In genomic region chr11:128487978-128488377, GRCh38 we compare ENCODE assay signal across 12 cellular contexts.
DNase-seq lines count a peak whose midpoint lies in the region; ATAC-seq, FAIRE-seq and TF ChIP-seq lines count a peak whose summit lies in the region.
"Had no signal": no experiment of that assay in that cellular context is flagged by ENCODE, and none has a peak within 500 bp of the region (broad histone marks: within the 10 kb centered on the region; RNA-seq: fewer than 3 reads in every experiment).

No MANE protein-coding gene starts in this region.

- H3F3A ChIP-seq in GM23248 (ENCODE audit: insufficient read depth), result peaks cover 78% of the 10 kb centered on the region

- H2BK12ac ChIP-seq in mesenchymal stem cell (ENCODE audit: low read length in 2 of 2), result no peak overlapping the region

- H2BK15ac ChIP-seq in mesenchymal stem cell (ENCODE audit: low read depth, poor library complexity, severe bottlenecking), result no peak overlapping the region

- no peak overlapping the region for H2BK120ac ChIP-seq in mesenchymal stem cell (ENCODE audit: low read depth, low read length)

- no peak overlapping the region for H3K4ac ChIP-seq in mesenchymal stem cell (ENCODE audit: low read depth in 1 of 2, low read length in 2 of 2)

- CTCF ChIA-PET in A549 (lab: Yijun Ruan, JAX), result interaction anchor here (1.0 kb wide), 1 partner anchor 199 kb away, joined by 3 read pairs; no protein-coding TSS in a partner anchor

- H3K4me3 ChIP-seq in A549 (no peak overlapping the region), GM23248 (peak overlapping the region; percentile 23), mesenchymal stem cell (ENCODE audit: insufficient read depth in 1 of 2, low read depth in 1 of 2, low read length in 2 of 2) (peak overlapping the region in 1 of 2 experiments; percentile 11), ovary (no peak overlapping the region)
- H3K4me3 ChIP-seq: adrenal gland, BLaER1 had no signal

- H2AFZ ChIP-seq in GM23248 (no peak overlapping the region), mesenchymal stem cell (ENCODE audit: low read depth, low read length) (no peak overlapping the region)
- H2AFZ ChIP-seq: parathyroid adenoma had no signal

- no peak for TF ChIP-seq RAD21 in A549 (conservative IDR thresholded peaks at IDR 0.05 in 1 of 2, IDR thresholded peaks at IDR 0.05 in 1 of 2)

- peak overlapping the region; percentile 44 for H3K4me3 Mint-ChIP-seq in activated naive CD8-positive, alpha-beta T cell treated with anti-CD3 and anti-CD28 coated beads for 36 hours
- H3K4me3 Mint-ChIP-seq in progenitor cell of endocrine pancreas (ENCODE audit: low read depth) (no peak overlapping the region), CD14-positive monocyte (no peak overlapping the region)

- no peaks in the 10 kb centered on the region for H3K9me3 Mint-ChIP-seq in activated naive CD8-positive, alpha-beta T cell treated with anti-CD3 and anti-CD28 coated beads for 36 hours
- no peaks in the 10 kb centered on the region for H3K9me3 Mint-ChIP-seq in progenitor cell of endocrine pancreas (ENCODE audit: low read depth)
- H3K9me3 Mint-ChIP-seq in CD14-positive monocyte, result peaks cover 0 to 2% (median 0%) of the 10 kb centered on the region in 7 donors

- ATAC-seq in A549, result no peak

- DNase-seq in A549 (ENCODE audit: low read depth in 1 of 2, low spot score in 1 of 2) (no peak), GM23248 (no peak), mesenchymal stem cell (no peak), ovary (no peak), progenitor cell of endocrine pancreas (ENCODE audit: low spot score, unreplicated experiment) (no peak), CD14-positive monocyte (ENCODE audit: low spot score) (no peak), kidney glomerular epithelial cell (lab: John Stamatoyannopoulos, UW) (no peak)
- DNase-seq in activated naive CD8-positive, alpha-beta T cell treated with anti-CD3 and anti-CD28 coated beads for 36 hours, result no peak
- DNase-seq: adrenal gland, NCI-H2227 treated with DMSO at 0.1 percent for 48 hours had no signal

- H3K27me3 Mint-ChIP-seq in activated naive CD8-positive, alpha-beta T cell treated with anti-CD3 and anti-CD28 coated beads for 36 hours, result no peaks in the 10 kb centered on the region
- H3K27me3 Mint-ChIP-seq in progenitor cell of endocrine pancreas (peaks cover 17% of the 10 kb centered on the region), CD14-positive monocyte (ENCODE audit: low read depth in 3 of 3) (peaks cover 0 to 4% (median 0%) of the 10 kb centered on the region in 3 donors)

- no peak overlapping the region for H2AK5ac ChIP-seq in mesenchymal stem cell (ENCODE audit: low read length, severe bottlenecking)

- POLR2A ChIA-PET in A549 (lab: Yijun Ruan, JAX), result no interaction called here

- TF ChIP-seq CTCF in A549 (IDR thresholded peaks at IDR 0.05) (no peak), ovary (IDR thresholded peaks at IDR 0.05) (no peak), progenitor cell of endocrine pancreas (IDR thresholded peaks at IDR 0.05; ENCODE audit: unreplicated experiment) (no peak), CD14-positive monocyte (IDR thresholded peaks at IDR 0.05) (no peak)

- intact Hi-C loops in ovary (cut with DNase I), result no loop called here
- intact Hi-C loops in CD14-positive monocyte (cut with micrococcal nuclease), result no loop called here

- H3K36me3 Mint-ChIP-seq in activated naive CD8-positive, alpha-beta T cell treated with anti-CD3 and anti-CD28 coated beads for 36 hours, result peaks cover 95% of the 10 kb centered on the region
- H3K36me3 Mint-ChIP-seq in progenitor cell of endocrine pancreas (ENCODE audit: insufficient read depth) (no peaks in the 10 kb centered on the region), CD14-positive monocyte (peaks cover 16 to 40% of the 10 kb centered on the region in 2 donors)

- no peak overlapping the region for H2BK5ac ChIP-seq in mesenchymal stem cell (ENCODE audit: low read depth, low read length, poor library complexity, severe bottlenecking)

- no peak for TF ChIP-seq POLR2A in A549 (IDR thresholded peaks at IDR 0.05; ENCODE audit: low read length)
- TF ChIP-seq POLR2A in ovary (IDR thresholded peaks at IDR 0.05), result no peak

- no peak overlapping the region for H3K14ac ChIP-seq in mesenchymal stem cell (ENCODE audit: low read length in 2 of 2)

- H3K9me3 ChIP-seq in A549, result no peaks in the 10 kb centered on the region
- no peaks in the 10 kb centered on the region for H3K9me3 ChIP-seq in GM23248 (ENCODE audit: low read depth)
- H3K9me3 ChIP-seq in mesenchymal stem cell (ENCODE audit: control insufficient read depth, low read length), result no peaks in the 10 kb centered on the region
- no peaks in the 10 kb centered on the region for H3K9me3 ChIP-seq in ovary
- H3K9me3 ChIP-seq: adrenal gland, BLaER1 had no signal

- no peak for FAIRE-seq in A549 (lab: Jason Lieb, UNC)

- 0 out of 2 replicates have a peak, but pooled peaks cover 3% of the 10 kb centered on the region for H4K20me1 ChIP-seq in GM23248 (ENCODE audit: insufficient read depth)

- H3K4me2 ChIP-seq in A549, result 0 out of 3 replicates have a peak overlapping the region, but pooled peaks have one; percentile 7
- H3K4me2 ChIP-seq in GM23248 (ENCODE audit: unreplicated experiment), result peak overlapping the region; percentile 52
- H3K4me2 ChIP-seq in mesenchymal stem cell (ENCODE audit: low read length, poor library complexity, severe bottlenecking), result no peak overlapping the region
- H3K4me2 ChIP-seq: BLaER1 had no signal

- H3K27ac ChIP-seq in A549, result peak overlapping the region in 1 of 2 experiments; percentile 60; a peak in 2 of 6 replicates
- peak overlapping the region; percentile 81 for H3K27ac ChIP-seq in GM23248
- no peak overlapping the region for H3K27ac ChIP-seq in mesenchymal stem cell (ENCODE audit: low read length, poor library complexity, severe bottlenecking)
- H3K27ac ChIP-seq in ovary, result no peak overlapping the region
- H3K27ac ChIP-seq: adrenal gland, BLaER1, parathyroid adenoma had no signal

- H3K79me1 ChIP-seq in mesenchymal stem cell (replicated peaks; ENCODE audit: low read length, poor library complexity, severe bottlenecking), result peaks cover 37% of the 10 kb centered on the region

- no peak for TF ChIP-seq EP300 in A549 (IDR thresholded peaks at IDR 0.05)
- TF ChIP-seq EP300 in ovary (IDR thresholded peaks at IDR 0.05), result no peak

- no peaks in the 10 kb centered on the region for H3K27me3 ChIP-seq in GM23248 (replicated peaks; ENCODE audit: insufficient read depth)
- no peaks in the 10 kb centered on the region for H3K27me3 ChIP-seq in mesenchymal stem cell (ENCODE audit: control insufficient read depth in 1 of 2, insufficient read depth in 1 of 2, low read length in 2 of 2)
- H3K27me3 ChIP-seq in ovary, result no peaks in the 10 kb centered on the region
- H3K27me3 ChIP-seq: adrenal gland, BLaER1 had no signal

- WGBS in A549 (ENCODE audit: missing lambda C conversion rate), result 90% methylated on average over 5 of the region's 5 CpGs
- 70 to 72% methylated on average over 5 of the region's 5 CpGs for WGBS in GM23248 (ENCODE audit: low coverage in 1 of 2, low lambda C conversion rate in 2 of 2, missing lambda C conversion rate in 2 of 2), 2 experiments
- WGBS in mesenchymal stem cell, result 95% methylated on average over 4 of the region's 5 CpGs
- 80 to 83% (median 82%) methylated on average over 5 of the region's 5 CpGs for WGBS in ovary, 3 donors

- in situ Hi-C loops in GM23248 (cut with MboI), result no loop called here

- no peaks in the 10 kb centered on the region for H3K9me2 ChIP-seq in GM23248 (ENCODE audit: insufficient read depth)

- H3K79me2 ChIP-seq in GM23248 (ENCODE audit: insufficient read depth), result peaks cover 97% of the 10 kb centered on the region
- H3K79me2 ChIP-seq: parathyroid adenoma had no signal

- H3K36me3 ChIP-seq in GM23248 (ENCODE audit: low read depth) (peaks cover 67% of the 10 kb centered on the region), mesenchymal stem cell (ENCODE audit: control insufficient read depth in 1 of 2, insufficient read depth in 2 of 2, low read depth in 1 of 2, low read length in 2 of 2) (peaks cover 36 to 74% of the 10 kb centered on the region in 2 experiments), ovary (no peaks in the 10 kb centered on the region)

- no peak overlapping the region for H3K18ac ChIP-seq in mesenchymal stem cell (ENCODE audit: low read depth in 1 of 2, low read length in 2 of 2)

- peaks cover 92% of the 10 kb centered on the region for H3K4me1 Mint-ChIP-seq in activated naive CD8-positive, alpha-beta T cell treated with anti-CD3 and anti-CD28 coated beads for 36 hours
- no peaks in the 10 kb centered on the region for H3K4me1 Mint-ChIP-seq in progenitor cell of endocrine pancreas (ENCODE audit: low read depth)
- peaks cover 44% of the 10 kb centered on the region for H3K4me1 Mint-ChIP-seq in CD14-positive monocyte

- H3K23ac ChIP-seq in mesenchymal stem cell (ENCODE audit: low read length in 2 of 2), result no peak overlapping the region

- no peak overlapping the region for H4K91ac ChIP-seq in mesenchymal stem cell (ENCODE audit: low read length)

- H3K4me1 ChIP-seq in A549 (peaks cover 35% of the 10 kb centered on the region), GM23248 (ENCODE audit: insufficient read depth) (peaks cover 55% of the 10 kb centered on the region), mesenchymal stem cell (ENCODE audit: control insufficient read depth, insufficient read depth, low read depth, low read length) (peaks cover 5% of the 10 kb centered on the region), ovary (ENCODE audit: insufficient read depth) (peaks cover 4% of the 10 kb centered on the region)
- H3K4me1 ChIP-seq: BLaER1, parathyroid adenoma had no signal

- no peak overlapping the region for H4K8ac ChIP-seq in mesenchymal stem cell (ENCODE audit: low read length)

- peak overlapping the region; percentile 99 for H3K27ac Mint-ChIP-seq in activated naive CD8-positive, alpha-beta T cell treated with anti-CD3 and anti-CD28 coated beads for 36 hours
- H3K27ac Mint-ChIP-seq in progenitor cell of endocrine pancreas (no peak overlapping the region), CD14-positive monocyte (no peak overlapping the region)

- H3K9ac ChIP-seq in GM23248 (peak overlapping the region; percentile 54), mesenchymal stem cell (ENCODE audit: low read length) (peak overlapping the region; percentile 52)
- H3K9ac ChIP-seq: BLaER1, parathyroid adenoma had no signal

TF ChIP-seq in A549, 52 proteins besides CTCF, POLR2A, EP300 and RAD21 (continues in another document):
- no peak for TF ChIP-seq HMGXB4 (CRISPR knock-in tag; IDR thresholded peaks at IDR 0.05; ENCODE audit: borderline replicate concordance)
